In genomic region chr1:6163973-6164617, GRCh38 we compare ENCODE assay signal across 24 cellular contexts. TPM values are rescaled to one million over a fixed set of nuclear protein-coding genes. Genes with fewer than 3 reads are reported as not detected.
"Had no signal": no experiment of that assay in that cellular context is flagged by ENCODE, and none has a peak within 500 bp of the region (broad histone marks: within the 10 kb centered on the region; RNA-seq: fewer than 3 reads in every experiment).

No MANE protein-coding gene starts in this region.

- H3K27me3 ChIP-seq: ascending aorta had no signal

- H3K4me1 Mint-ChIP-seq: activated T-helper 17 cell treated with anti-CD3 and anti-CD28 coated beads, Interleukin-2, amount 50 U/mL, for 72 hours; stimulated activated naive CD8-positive, alpha-beta T cell treated with anti-CD3 and anti-CD28 coated beads, Interleukin-15, amount 100 ng/mL, for 72 hours had no signal

- H3K9me3 ChIP-seq: ascending aorta, left lung, suprapubic skin, transverse colon had no signal

- H3K4me1 ChIP-seq: ascending aorta, left lung, suprapubic skin, transverse colon had no signal

- H3K27ac Mint-ChIP-seq: activated naive CD4-positive, alpha-beta T cell treated with anti-CD3 and anti-CD28 coated beads, Interleukin-2, amount 50 U/mL, for 72 hours; activated T-cell treated with anti-CD3 and anti-CD28 coated beads, Interleukin-2, amount 50 U/mL, for 24 hours; activated T-helper 17 cell treated with anti-CD3 and anti-CD28 coated beads, Interleukin-2, amount 50 U/mL, for 72 hours; effector memory CD8-positive, alpha-beta T cell; nephron progenitor cell; stimulated activated effector memory CD8-positive, alpha-beta T cell treated with anti-CD3 and anti-CD28 coated beads, Interleukin-12 subunit alpha, Interleukin-12 subunit beta, amount 100 ng/mL, for 72 hours; stimulated activated naive CD8-positive, alpha-beta T cell treated with anti-CD3 and anti-CD28 coated beads, Interleukin-15, amount 100 ng/mL, for 72 hours; WTC11 had no signal

- H3K9me3 Mint-ChIP-seq: activated naive CD4-positive, alpha-beta T cell treated with anti-CD3 and anti-CD28 coated beads, Interleukin-2, amount 50 U/mL, for 72 hours; activated T-cell treated with anti-CD3 and anti-CD28 coated beads, Interleukin-2, amount 50 U/mL, for 24 hours; activated T-helper 17 cell treated with anti-CD3 and anti-CD28 coated beads, Interleukin-2, amount 50 U/mL, for 72 hours; effector memory CD8-positive, alpha-beta T cell; nephron progenitor cell; stimulated activated effector memory CD8-positive, alpha-beta T cell treated with anti-CD3 and anti-CD28 coated beads, Interleukin-12 subunit alpha, Interleukin-12 subunit beta, amount 100 ng/mL, for 72 hours; stimulated activated naive CD8-positive, alpha-beta T cell treated with anti-CD3 and anti-CD28 coated beads, Interleukin-15, amount 100 ng/mL, for 72 hours; WTC11 had no signal

- H3K36me3 ChIP-seq: ascending aorta, left lung, suprapubic skin, transverse colon had no signal

- DNase-seq: activated CD4-positive, alpha-beta T cell treated with anti-CD3 and anti-CD28 coated beads, Interleukin-2, amount 50 U/mL, for 4 hours; activated CD8-positive, alpha-beta memory T cell treated with anti-CD3 and anti-CD28 coated beads for 24 hours; activated CD8-positive, alpha-beta memory T cell treated with anti-CD3 and anti-CD28 coated beads, Interleukin-2, amount 50 U/mL, for 4 hours; activated T-cell treated with anti-CD3 and anti-CD28 coated beads, Interleukin-2, amount 50 U/mL, for 24 hours; central memory CD4-positive, alpha-beta T cell; effector memory CD8-positive, alpha-beta T cell; foreskin melanocyte; kidney glomerular epithelial cell; nephron progenitor cell; small intestine; stimulated activated CD4-positive, alpha-beta T cell treated with anti-CD3 and anti-CD28 coated beads, Interleukin-2, amount 100 ng/mL, for 24 hours; stimulated activated naive CD8-positive, alpha-beta T cell treated with anti-CD3 and anti-CD28 coated beads, Interleukin-15, amount 100 ng/mL, for 72 hours; T1000; transverse colon had no signal

- H3K36me3 Mint-ChIP-seq: activated naive CD4-positive, alpha-beta T cell treated with anti-CD3 and anti-CD28 coated beads, Interleukin-2, amount 50 U/mL, for 72 hours; stimulated activated effector memory CD8-positive, alpha-beta T cell treated with anti-CD3 and anti-CD28 coated beads, Interleukin-12 subunit alpha, Interleukin-12 subunit beta, amount 100 ng/mL, for 72 hours; WTC11 had no signal

- H3K4me3 Mint-ChIP-seq: activated T-cell treated with anti-CD3 and anti-CD28 coated beads, Interleukin-2, amount 50 U/mL, for 24 hours; activated T-helper 17 cell treated with anti-CD3 and anti-CD28 coated beads, Interleukin-2, amount 50 U/mL, for 72 hours; effector memory CD8-positive, alpha-beta T cell; nephron progenitor cell; stimulated activated effector memory CD8-positive, alpha-beta T cell treated with anti-CD3 and anti-CD28 coated beads, Interleukin-12 subunit alpha, Interleukin-12 subunit beta, amount 100 ng/mL, for 72 hours; stimulated activated naive CD8-positive, alpha-beta T cell treated with anti-CD3 and anti-CD28 coated beads, Interleukin-15, amount 100 ng/mL, for 72 hours; WTC11 had no signal

- ATAC-seq: activated naive CD4-positive, alpha-beta T cell treated with anti-CD3 and anti-CD28 coated beads, Interleukin-2, amount 50 U/mL, for 72 hours; activated T-helper 17 cell treated with anti-CD3 and anti-CD28 coated beads, Interleukin-2, amount 50 U/mL, for 72 hours; effector memory CD8-positive, alpha-beta T cell; esophagus mucosa; left lung; sciatic nerve; stimulated activated effector memory CD8-positive, alpha-beta T cell treated with anti-CD3 and anti-CD28 coated beads, Interleukin-12 subunit alpha, Interleukin-12 subunit beta, amount 100 ng/mL, for 72 hours; stimulated activated naive CD8-positive, alpha-beta T cell treated with anti-CD3 and anti-CD28 coated beads, Interleukin-15, amount 100 ng/mL, for 72 hours; WTC11 had no signal

- H3K4me3 ChIP-seq: ascending aorta, left lung, suprapubic skin, transverse colon had no signal

- H3K27ac ChIP-seq: ascending aorta, left lung, suprapubic skin, transverse colon had no signal

RNA-seq across cellular contexts. Expression of gene CHD5, which starts 16.0 kb away (rescaled TPM):
- total RNA-seq: myocyte had no signal
